In the genomic region with DNA sequence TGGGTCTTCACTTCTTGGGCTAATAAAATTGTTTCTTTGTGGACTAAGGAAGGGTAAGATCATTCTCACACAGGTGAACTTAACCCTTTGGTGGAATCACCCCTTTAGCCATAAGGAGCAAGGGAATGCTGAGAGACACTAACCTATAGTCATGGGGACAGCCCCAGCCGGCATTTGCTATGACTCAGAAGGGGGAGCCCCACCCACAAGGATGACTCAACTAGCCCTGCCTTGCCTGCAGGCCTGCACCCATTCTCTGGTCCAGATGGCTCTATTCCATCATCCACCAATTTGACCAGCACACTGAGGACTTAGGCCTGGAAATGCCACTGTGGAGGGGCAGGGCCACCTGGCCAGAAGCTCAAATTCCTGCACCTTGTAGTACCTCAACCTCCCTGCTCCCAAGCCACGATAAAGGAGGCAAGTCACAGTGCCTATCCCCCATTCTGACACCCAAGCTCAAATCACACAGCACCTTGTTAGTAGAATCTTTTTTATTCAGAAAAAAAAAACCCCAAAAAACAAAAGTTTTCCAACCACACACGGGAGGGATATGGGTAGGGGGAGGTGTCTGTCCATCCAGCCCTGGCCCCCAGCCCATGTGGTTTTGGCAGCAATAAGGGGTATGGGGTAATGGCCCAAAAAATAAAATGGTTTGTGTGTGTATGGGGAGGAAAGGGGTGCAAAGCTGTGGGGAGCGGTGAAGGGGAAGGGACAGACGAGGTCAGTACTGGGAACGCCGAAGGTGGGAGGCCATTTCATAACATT, we compare ENCODE assay signal across 1 cellular context.
TF ChIP-seq lines count a peak whose summit lies in the region.

No MANE protein-coding gene starts in this region.

TF ChIP-seq in K562, 482 proteins besides CTCF, POLR2A, EP300 and RAD21 (continued from another document and continues in another):
- TF ChIP-seq, protein P1, sequence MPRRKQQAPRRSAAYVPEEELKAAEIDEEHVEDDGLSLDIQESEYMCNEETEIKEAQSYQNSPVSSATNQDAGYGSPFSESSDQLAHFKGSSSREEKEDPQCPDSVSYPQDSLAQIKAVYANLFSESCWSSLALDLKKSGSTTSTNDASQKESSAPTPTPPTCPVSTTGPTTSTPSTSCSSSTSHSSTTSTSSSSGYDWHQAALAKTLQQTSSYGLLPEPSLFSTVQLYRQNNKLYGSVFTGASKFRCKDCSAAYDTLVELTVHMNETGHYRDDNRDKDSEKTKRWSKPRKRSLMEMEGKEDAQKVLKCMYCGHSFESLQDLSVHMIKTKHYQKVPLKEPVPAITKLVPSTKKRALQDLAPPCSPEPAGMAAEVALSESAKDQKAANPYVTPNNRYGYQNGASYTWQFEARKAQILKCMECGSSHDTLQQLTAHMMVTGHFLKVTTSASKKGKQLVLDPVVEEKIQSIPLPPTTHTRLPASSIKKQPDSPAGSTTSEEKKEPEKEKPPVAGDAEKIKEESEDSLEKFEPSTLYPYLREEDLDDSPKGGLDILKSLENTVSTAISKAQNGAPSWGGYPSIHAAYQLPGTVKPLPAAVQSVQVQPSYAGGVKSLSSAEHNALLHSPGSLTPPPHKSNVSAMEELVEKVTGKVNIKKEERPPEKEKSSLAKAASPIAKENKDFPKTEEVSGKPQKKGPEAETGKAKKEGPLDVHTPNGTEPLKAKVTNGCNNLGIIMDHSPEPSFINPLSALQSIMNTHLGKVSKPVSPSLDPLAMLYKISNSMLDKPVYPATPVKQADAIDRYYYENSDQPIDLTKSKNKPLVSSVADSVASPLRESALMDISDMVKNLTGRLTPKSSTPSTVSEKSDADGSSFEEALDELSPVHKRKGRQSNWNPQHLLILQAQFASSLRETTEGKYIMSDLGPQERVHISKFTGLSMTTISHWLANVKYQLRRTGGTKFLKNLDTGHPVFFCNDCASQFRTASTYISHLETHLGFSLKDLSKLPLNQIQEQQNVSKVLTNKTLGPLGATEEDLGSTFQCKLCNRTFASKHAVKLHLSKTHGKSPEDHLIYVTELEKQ (CRISPR knock-in tag; IDR thresholded peaks at IDR 0.05) = no peak
- no peak for TF ChIP-seq LCOR (CRISPR knock-in tag; IDR thresholded peaks at IDR 0.05)
- TF ChIP-seq ZNF197 (CRISPR knock-in tag; IDR thresholded peaks at IDR 0.05; ENCODE audit: low read depth) = no peak
- no peak for TF ChIP-seq ZNF277 (CRISPR knock-in tag; IDR thresholded peaks at IDR 0.05; ENCODE audit: borderline replicate concordance)
- no peak for TF ChIP-seq ZNF444 (CRISPR knock-in tag; IDR thresholded peaks at IDR 0.05)
- TF ChIP-seq, protein P2, sequence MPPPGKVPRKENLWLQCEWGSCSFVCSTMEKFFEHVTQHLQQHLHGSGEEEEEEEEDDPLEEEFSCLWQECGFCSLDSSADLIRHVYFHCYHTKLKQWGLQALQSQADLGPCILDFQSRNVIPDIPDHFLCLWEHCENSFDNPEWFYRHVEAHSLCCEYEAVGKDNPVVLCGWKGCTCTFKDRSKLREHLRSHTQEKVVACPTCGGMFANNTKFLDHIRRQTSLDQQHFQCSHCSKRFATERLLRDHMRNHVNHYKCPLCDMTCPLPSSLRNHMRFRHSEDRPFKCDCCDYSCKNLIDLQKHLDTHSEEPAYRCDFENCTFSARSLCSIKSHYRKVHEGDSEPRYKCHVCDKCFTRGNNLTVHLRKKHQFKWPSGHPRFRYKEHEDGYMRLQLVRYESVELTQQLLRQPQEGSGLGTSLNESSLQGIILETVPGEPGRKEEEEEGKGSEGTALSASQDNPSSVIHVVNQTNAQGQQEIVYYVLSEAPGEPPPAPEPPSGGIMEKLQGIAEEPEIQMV (tag; conservative IDR thresholded peaks at IDR 0.05; ENCODE audit: low read depth) = no peak
- TF ChIP-seq ZNF830 (CRISPR knock-in tag; IDR thresholded peaks at IDR 0.05) = no peak
- no peak for TF ChIP-seq ZNF699 (CRISPR knock-in tag; IDR thresholded peaks at IDR 0.05; ENCODE audit: insufficient replicate concordance)
- TF ChIP-seq, protein P3, sequence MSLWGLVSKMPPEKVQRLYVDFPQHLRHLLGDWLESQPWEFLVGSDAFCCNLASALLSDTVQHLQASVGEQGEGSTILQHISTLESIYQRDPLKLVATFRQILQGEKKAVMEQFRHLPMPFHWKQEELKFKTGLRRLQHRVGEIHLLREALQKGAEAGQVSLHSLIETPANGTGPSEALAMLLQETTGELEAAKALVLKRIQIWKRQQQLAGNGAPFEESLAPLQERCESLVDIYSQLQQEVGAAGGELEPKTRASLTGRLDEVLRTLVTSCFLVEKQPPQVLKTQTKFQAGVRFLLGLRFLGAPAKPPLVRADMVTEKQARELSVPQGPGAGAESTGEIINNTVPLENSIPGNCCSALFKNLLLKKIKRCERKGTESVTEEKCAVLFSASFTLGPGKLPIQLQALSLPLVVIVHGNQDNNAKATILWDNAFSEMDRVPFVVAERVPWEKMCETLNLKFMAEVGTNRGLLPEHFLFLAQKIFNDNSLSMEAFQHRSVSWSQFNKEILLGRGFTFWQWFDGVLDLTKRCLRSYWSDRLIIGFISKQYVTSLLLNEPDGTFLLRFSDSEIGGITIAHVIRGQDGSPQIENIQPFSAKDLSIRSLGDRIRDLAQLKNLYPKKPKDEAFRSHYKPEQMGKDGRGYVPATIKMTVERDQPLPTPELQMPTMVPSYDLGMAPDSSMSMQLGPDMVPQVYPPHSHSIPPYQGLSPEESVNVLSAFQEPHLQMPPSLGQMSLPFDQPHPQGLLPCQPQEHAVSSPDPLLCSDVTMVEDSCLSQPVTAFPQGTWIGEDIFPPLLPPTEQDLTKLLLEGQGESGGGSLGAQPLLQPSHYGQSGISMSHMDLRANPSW (CRISPR knock-in tag; IDR thresholded peaks at IDR 0.05) = no peak
- TF ChIP-seq HDAC6 (IDR thresholded peaks at IDR 0.05; ENCODE audit: low read depth, low read length) = no peak
- no peak for TF ChIP-seq THRAP3 (IDR thresholded peaks at IDR 0.05; ENCODE audit: borderline replicate concordance)
- TF ChIP-seq PCBP1 (IDR thresholded peaks at IDR 0.05; ENCODE audit: low read depth, low read length, poor library complexity, severe bottlenecking) = no peak
- TF ChIP-seq CBX8 (IDR thresholded peaks at IDR 0.05; ENCODE audit: borderline replicate concordance, extremely low read depth, low read depth, low read length, poor library complexity, severe bottlenecking) = no peak
- no peak for TF ChIP-seq NKRF (IDR thresholded peaks at IDR 0.05; ENCODE audit: borderline replicate concordance)
- TF ChIP-seq ARID1B (IDR thresholded peaks at IDR 0.05) = peak; percentile 63; the same call in 1 of the 2 replicates
- TF ChIP-seq PML (IDR thresholded peaks at IDR 0.05; ENCODE audit: low read length) = 0 out of 2 replicates have a peak, but pooled peaks have one; percentile 10
- TF ChIP-seq NFE2 (IDR thresholded peaks at IDR 0.05; ENCODE audit: low read depth) = peak; percentile 48
- no peak for TF ChIP-seq TFAM (CRISPR knock-in tag; conservative IDR thresholded peaks at IDR 0.05)
- no peak for TF ChIP-seq ZNF589 (CRISPR knock-in tag; IDR thresholded peaks at IDR 0.05; ENCODE audit: low read depth)
- TF ChIP-seq ARHGAP35 (IDR thresholded peaks at IDR 0.05; ENCODE audit: partially characterized antibody) = no peak
- TF ChIP-seq FOS (IDR thresholded peaks at IDR 0.05; ENCODE audit: extremely low read depth, insufficient read length) = peak; percentile 37
- TF ChIP-seq ZNF280A (IDR thresholded peaks at IDR 0.05; ENCODE audit: low read depth, partially characterized antibody) = no peak
- no peak for TF ChIP-seq E2F6 (IDR thresholded peaks at IDR 0.05; ENCODE audit: borderline replicate concordance in 1 of 2, extremely low read depth in 1 of 2, insufficient read depth in 1 of 2, insufficient read length in 1 of 2, low read depth in 1 of 2, low read length in 1 of 2, poor library complexity in 1 of 2, severe bottlenecking in 1 of 2)
- TF ChIP-seq RBM34 (IDR thresholded peaks at IDR 0.05; ENCODE audit: borderline replicate concordance, insufficient read depth, low read length) = no peak
- no peak for TF ChIP-seq RNF219 (CRISPR knock-in tag; IDR thresholded peaks at IDR 0.05)
- TF ChIP-seq THAP12 (CRISPR knock-in tag; IDR thresholded peaks at IDR 0.05) = no peak
- TF ChIP-seq PHB2 (IDR thresholded peaks at IDR 0.05; ENCODE audit: low read depth) = no peak
- TF ChIP-seq, protein P4, sequence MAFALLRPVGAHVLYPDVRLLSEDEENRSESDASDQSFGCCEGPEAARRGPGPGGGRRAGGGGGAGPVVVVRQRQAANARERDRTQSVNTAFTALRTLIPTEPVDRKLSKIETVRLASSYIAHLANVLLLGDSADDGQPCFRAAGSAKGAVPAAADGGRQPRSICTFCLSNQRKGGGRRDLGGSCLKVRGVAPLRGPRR (CRISPR knock-in tag; IDR thresholded peaks at IDR 0.05) = no peak
- no peak for TF ChIP-seq U2AF1 (optimal IDR thresholded peaks at IDR 0.05; ENCODE audit: low read depth, low read length)
- no peak for TF ChIP-seq SIX5 (IDR thresholded peaks at IDR 0.05; ENCODE audit: borderline replicate concordance in 1 of 2, insufficient read depth in 1 of 2, low read depth in 1 of 2, low read length in 2 of 2)
- no peak for TF ChIP-seq NRF1 (conservative IDR thresholded peaks at IDR 0.05 in 1 of 2, IDR thresholded peaks at IDR 0.05 in 1 of 2)
- TF ChIP-seq KAT2B (IDR thresholded peaks at IDR 0.05; ENCODE audit: low read depth, low read length) = no peak
- TF ChIP-seq BMI1 (IDR thresholded peaks at IDR 0.05; ENCODE audit: low read length) = no peak
- TF ChIP-seq HNRNPH1 (optimal IDR thresholded peaks at IDR 0.05; ENCODE audit: low read depth, low read length) = no peak
- no peak for TF ChIP-seq ZSCAN32 (CRISPR knock-in tag; IDR thresholded peaks at IDR 0.05)
